9 cellular contexts compared by ENCODE assay signal in genomic region chr9:89743576-89744254, GRCh38.
A peak's percentile ranks its signal among the peaks of the same experiment; 100 is the strongest.
DNase-seq lines count a peak whose midpoint lies in the region; ATAC-seq and TF ChIP-seq lines count a peak whose summit lies in the region.
"Had no signal": no experiment of that assay in that cellular context is flagged by ENCODE, and none has a peak within 500 bp of the region (broad histone marks: within the 10 kb centered on the region; RNA-seq: fewer than 3 reads in every experiment).

No MANE protein-coding gene starts in this region.

- H3K27ac Mint-ChIP-seq in activated CD4-positive, alpha-beta T cell treated with anti-CD3 and anti-CD28 coated beads, Interleukin-2, amount 10 ng/mL, durations not matched to agents 24 days and 14 days: peak overlapping the region; percentile 87

- TF ChIP-seq CTCF in mucosa of descending colon (IDR thresholded peaks at IDR 0.05): no peak
- TF ChIP-seq CTCF in psoas muscle (IDR thresholded peaks at IDR 0.05): no peak

- peaks cover 80% of the 10 kb centered on the region for H3K4me1 Mint-ChIP-seq in activated CD4-positive, alpha-beta T cell treated with anti-CD3 and anti-CD28 coated beads, Interleukin-2, amount 10 ng/mL, durations not matched to agents 24 days and 14 days

- H3K9me3 Mint-ChIP-seq in activated CD4-positive, alpha-beta T cell treated with anti-CD3 and anti-CD28 coated beads, Interleukin-2, amount 10 ng/mL, durations not matched to agents 24 days and 14 days: no peaks in the 10 kb centered on the region

- H3K9me3 ChIP-seq in mucosa of descending colon (no peaks in the 10 kb centered on the region), psoas muscle (no peaks in the 10 kb centered on the region)

- H3K4me1 ChIP-seq in mucosa of descending colon (ENCODE audit: low read depth) (peaks cover 17% of the 10 kb centered on the region), psoas muscle (peaks cover 12% of the 10 kb centered on the region)

- 85 to 95% (median 88%) methylated on average over 8 of the region's 8 CpGs for WGBS in psoas muscle, 3 donors

- intact Hi-C loops in activated CD4-positive, alpha-beta T cell treated with anti-CD3 and anti-CD28 coated beads, Interleukin-2, amount 10 ng/mL, durations not matched to agents 24 days and 14 days (cut with micrococcal nuclease): loop anchor here (2.0 to 10.0 kb wide), 5 partner anchors 43 to 429 kb away; partner anchors contain the start of genes CKS2 and SECISBP2
- intact Hi-C loops in mucosa of descending colon (cut with DNase I, micrococcal nuclease) (no loop called here), psoas muscle (cut with DNase I) (no loop called here)

- H3K27ac ChIP-seq in psoas muscle: no peak overlapping the region

- H3K4me3 Mint-ChIP-seq in activated CD4-positive, alpha-beta T cell treated with anti-CD3 and anti-CD28 coated beads, Interleukin-2, amount 10 ng/mL, durations not matched to agents 24 days and 14 days: peak overlapping the region; percentile 67

- H3K27me3 ChIP-seq in psoas muscle (ENCODE audit: insufficient read depth in 3 of 3, low read length in 2 of 3): no peaks in the 10 kb centered on the region

- H3K27me3 Mint-ChIP-seq in activated CD4-positive, alpha-beta T cell treated with anti-CD3 and anti-CD28 coated beads, Interleukin-2, amount 10 ng/mL, durations not matched to agents 24 days and 14 days: no peaks in the 10 kb centered on the region

- DNase-seq in activated CD4-positive, alpha-beta T cell treated with anti-CD3 and anti-CD28 coated beads, Interleukin-2, amount 10 ng/mL, durations not matched to agents 24 days and 14 days: peak; percentile 94
- DNase-seq in mucosa of descending colon (no peak), psoas muscle (no peak), medulla oblongata (ENCODE audit: extremely low spot score) (no peak), NCI-H526 (lab: John Stamatoyannopoulos, UW) (no peak)
- DNase-seq: IMR-90 had no signal

- no peaks in the 10 kb centered on the region for H3K36me3 ChIP-seq in mucosa of descending colon (ENCODE audit: low read depth)
- no peaks in the 10 kb centered on the region for H3K36me3 ChIP-seq in psoas muscle (ENCODE audit: insufficient read depth in 1 of 2, low read depth in 1 of 2)

- peaks cover 6% of the 10 kb centered on the region for H3K36me3 Mint-ChIP-seq in activated CD4-positive, alpha-beta T cell treated with anti-CD3 and anti-CD28 coated beads, Interleukin-2, amount 10 ng/mL, durations not matched to agents 24 days and 14 days (ENCODE audit: low read depth)

- peak; percentile 54 for ATAC-seq in GM19035 (IDR thresholded peaks at IDR 0.05; ENCODE audit: unreplicated experiment)
- ATAC-seq in HG03045 (IDR thresholded peaks at IDR 0.05; ENCODE audit: unreplicated experiment): peak; percentile 34
- peak; percentile 41 for ATAC-seq in mucosa of descending colon
- ATAC-seq in psoas muscle: no peak
- no peak for ATAC-seq in GM18873 (IDR thresholded peaks at IDR 0.05; ENCODE audit: low FRiP score, unreplicated experiment)

- no peak overlapping the region for H3K4me3 ChIP-seq in mucosa of descending colon
- no peak overlapping the region for H3K4me3 ChIP-seq in psoas muscle

Comparison
In these comparisons a context has a peak if more than half of its experiments do, and no peak if none do; other contexts are left out.
1. ATAC-seq: peak in GM19035 (single experiment), HG03045 (single experiment) and mucosa of descending colon (single experiment); none in psoas muscle (0 of 4) and GM18873 (single experiment).